ENCODE assay signal across 11 cellular contexts in genomic region chr17:8632087-8632486, GRCh38. TPM values are rescaled to one million over a fixed set of nuclear protein-coding genes. Genes with fewer than 3 reads are reported as not detected.
DNase-seq lines count a peak whose midpoint lies in the region; ATAC-seq and TF ChIP-seq lines count a peak whose summit lies in the region.
"Had no signal": no experiment of that assay in that cellular context is flagged by ENCODE, and none has a peak within 500 bp of the region (broad histone marks: within the 10 kb centered on the region; RNA-seq: fewer than 3 reads in every experiment).

No MANE protein-coding gene starts in this region.

- H3K27me3 ChIP-seq in HCT116 (ENCODE audit: insufficient read depth, low read length) (no peaks in the 10 kb centered on the region), mesenchymal stem cell (ENCODE audit: control insufficient read depth in 1 of 2, insufficient read depth in 1 of 2, low read length in 2 of 2) (peaks cover 0 to 7% of the 10 kb centered on the region in 2 experiments), lower lobe of right lung (ENCODE audit: low read depth) (peaks cover 15% of the 10 kb centered on the region)

- POLR2A ChIA-PET in HCT116 (lab: Charles Lee), result no interaction called here

- no TSS peak for BruUV-seq in HCT116 (replicated peaks; lab: Mats Ljungman, UMichigan)

- H3K9me3 Mint-ChIP-seq in brain, result peaks cover 0 to 6% (median 0%) of the 10 kb centered on the region in 5 experiments
- no peaks in the 10 kb centered on the region for H3K9me3 Mint-ChIP-seq in stimulated activated memory B cell treated with anti-CD40 and anti-IgM and Interleukin-4, amounts not matched to agents 10 μg/mL and 1 μg/mL and 100 μg/mL, for 72 hours

- no peak overlapping the region for H4K8ac ChIP-seq in mesenchymal stem cell (ENCODE audit: low read length)

- no peak for TF ChIP-seq RAD21 in HCT116 (IDR thresholded peaks at IDR 0.05; ENCODE audit: low read depth)

- ATAC-seq in HCT116 (no peak), lower lobe of right lung (no peak)
- no peak for ATAC-seq in stimulated activated memory B cell treated with anti-CD40 and anti-IgM and Interleukin-4, amounts not matched to agents 10 μg/mL and 1 μg/mL and 100 μg/mL, for 72 hours
- ATAC-seq in stimulated activated naive CD8-positive, alpha-beta T cell treated with anti-CD3 and anti-CD28 coated beads, Interleukin-15, Interleukin-2, amounts not matched to agents 100 U/mL and 50 U/mL, for 24 hours, result no peak

- H3K4me1 ChIP-seq in HCT116 (ENCODE audit: control insufficient read depth in 1 of 2, insufficient read depth in 2 of 2, low read length in 2 of 2), result peaks cover 11 to 15% of the 10 kb centered on the region in 2 experiments
- peaks cover 4% of the 10 kb centered on the region for H3K4me1 ChIP-seq in mesenchymal stem cell (ENCODE audit: control insufficient read depth, insufficient read depth, low read depth, low read length)
- peaks cover 20% of the 10 kb centered on the region for H3K4me1 ChIP-seq in lower lobe of right lung

- no peak overlapping the region for H4K91ac ChIP-seq in mesenchymal stem cell (ENCODE audit: low read length)

- H2AK5ac ChIP-seq in mesenchymal stem cell (ENCODE audit: low read length, severe bottlenecking), result no peak overlapping the region

- 36% methylated on average over 2 of the region's 3 CpGs for WGBS in mesenchymal stem cell

- H2AFZ ChIP-seq in HCT116 (ENCODE audit: low read depth, low read length, poor library complexity, severe bottlenecking) (peak overlapping the region; percentile 87), mesenchymal stem cell (ENCODE audit: low read depth, low read length) (no peak overlapping the region)

- intact Hi-C loops in HCT116 (cut with micrococcal nuclease), result loop anchor here (5.0 kb wide), 1 partner anchor 195 kb away; the partner anchor contains the start of gene NDEL1
- intact Hi-C loops in lower lobe of right lung (cut with DNase I), result no loop called here

- H4K20me1 ChIP-seq in HCT116 (ENCODE audit: insufficient read depth), result no peaks in the 10 kb centered on the region

- H2BK12ac ChIP-seq in mesenchymal stem cell (ENCODE audit: low read length in 2 of 2), result no peak overlapping the region

- peak overlapping the region; percentile 34 for H2BK120ac ChIP-seq in mesenchymal stem cell (ENCODE audit: low read depth, low read length)

- peak overlapping the region; percentile 93 for H3K9ac ChIP-seq in HCT116 (ENCODE audit: low read length)
- H3K9ac ChIP-seq in mesenchymal stem cell (ENCODE audit: low read length), result no peak overlapping the region

- TF ChIP-seq POLR2A in HCT116 (IDR thresholded peaks at IDR 0.05; ENCODE audit: borderline replicate concordance, extremely low read depth, insufficient read depth, insufficient read length), result no peak

- H2BK5ac ChIP-seq in mesenchymal stem cell (ENCODE audit: low read depth, low read length, poor library complexity, severe bottlenecking), result no peak overlapping the region

- H3K4ac ChIP-seq in mesenchymal stem cell (ENCODE audit: low read depth in 1 of 2, low read length in 2 of 2), result no peak overlapping the region

- H3K23ac ChIP-seq in mesenchymal stem cell (ENCODE audit: low read length in 2 of 2), result no peak overlapping the region

- H3K27ac ChIP-seq in 22Rv1, result peak overlapping the region; percentile 87
- H3K27ac ChIP-seq in HCT116 (ENCODE audit: low read depth, low read length), result peak overlapping the region; percentile 65; the same call in 1 of the 2 replicates
- H3K27ac ChIP-seq in mesenchymal stem cell (ENCODE audit: low read length, poor library complexity, severe bottlenecking), result no peak overlapping the region
- H3K27ac ChIP-seq in lower lobe of right lung, result no peak overlapping the region
- H3K27ac ChIP-seq: KMS-11 had no signal

- no peaks in the 10 kb centered on the region for H3K9me3 ChIP-seq in HCT116 (ENCODE audit: control insufficient read depth in 1 of 2, insufficient read depth in 1 of 2, low read depth in 1 of 2, low read length in 2 of 2)
- no peaks in the 10 kb centered on the region for H3K9me3 ChIP-seq in mesenchymal stem cell (ENCODE audit: control insufficient read depth, low read length)
- H3K9me3 ChIP-seq in lower lobe of right lung, result no peaks in the 10 kb centered on the region

- H3K36me3 ChIP-seq in HCT116 (ENCODE audit: control insufficient read depth in 1 of 2, insufficient read depth in 2 of 2, low read length in 2 of 2) (no peaks in the 10 kb centered on the region), mesenchymal stem cell (ENCODE audit: control insufficient read depth in 1 of 2, insufficient read depth in 2 of 2, low read depth in 1 of 2, low read length in 2 of 2) (peaks cover 0 to 2% of the 10 kb centered on the region in 2 experiments), lower lobe of right lung (no peaks in the 10 kb centered on the region)

- no peaks in the 10 kb centered on the region for H3K36me3 Mint-ChIP-seq in brain
- no peaks in the 10 kb centered on the region for H3K36me3 Mint-ChIP-seq in stimulated activated memory B cell treated with anti-CD40 and anti-IgM and Interleukin-4, amounts not matched to agents 10 μg/mL and 1 μg/mL and 100 μg/mL, for 72 hours

- DNase-seq in HCT116 (ENCODE audit: low read depth, low spot score) (no peak), mesenchymal stem cell (no peak), cerebellar cortex (ENCODE audit: low spot score) (no peak), lower lobe of right lung (no peak)
- DNase-seq in stimulated activated naive CD8-positive, alpha-beta T cell treated with anti-CD3 and anti-CD28 coated beads, Interleukin-15, Interleukin-2, amounts not matched to agents 100 U/mL and 50 U/mL, for 24 hours, result no peak
- DNase-seq: erythroblast, SIG-M5 had no signal

- H3K9me2 ChIP-seq in HCT116 (ENCODE audit: insufficient read depth), result no peaks in the 10 kb centered on the region

- RAD21 ChIA-PET in HCT116 (lab: Charles Lee; ENCODE audit: low non-redundant PET in 1 of 2, low total read pairs in 2 of 2, uncharacterized antibody in 2 of 2, unreplicated experiment in 2 of 2), result no interaction called here

- H3K4me3 ChIP-seq in HCT116 (replicated peaks in 1 of 2; ENCODE audit: low read depth in 1 of 2, low read length in 2 of 2) (peak overlapping the region; percentile 95 to 96), mesenchymal stem cell (ENCODE audit: insufficient read depth in 1 of 2, low read depth in 1 of 2, low read length in 2 of 2) (no peak overlapping the region), lower lobe of right lung (no peak overlapping the region)

- H3K27ac Mint-ChIP-seq in brain, result peak overlapping the region in 1 of 5 experiments; percentile 69
- H3K27ac Mint-ChIP-seq in stimulated activated memory B cell treated with anti-CD40 and anti-IgM and Interleukin-4, amounts not matched to agents 10 μg/mL and 1 μg/mL and 100 μg/mL, for 72 hours, result no peak overlapping the region

- no peaks in the 10 kb centered on the region for H3K79me1 ChIP-seq in mesenchymal stem cell (replicated peaks; ENCODE audit: low read length, poor library complexity, severe bottlenecking)

- H3K14ac ChIP-seq in mesenchymal stem cell (ENCODE audit: low read length in 2 of 2), result no peak overlapping the region

- H3K18ac ChIP-seq in mesenchymal stem cell (ENCODE audit: low read depth in 1 of 2, low read length in 2 of 2), result no peak overlapping the region

- CTCF ChIA-PET in HCT116 (lab: Charles Lee), result no interaction called here

- TF ChIP-seq CTCF in 22Rv1 (IDR thresholded peaks at IDR 0.05) (no peak), HCT116 (IDR thresholded peaks at IDR 0.05 in 2 of 3, conservative IDR thresholded peaks at IDR 0.05 in 1 of 3; ENCODE audit: borderline replicate concordance in 1 of 3, insufficient read depth in 1 of 3, low read depth in 2 of 3, low read length in 2 of 3) (no peak), brain (conservative IDR thresholded peaks at IDR 0.05) (no peak), lower lobe of right lung (IDR thresholded peaks at IDR 0.05) (no peak)

- H2BK15ac ChIP-seq in mesenchymal stem cell (ENCODE audit: low read depth, poor library complexity, severe bottlenecking), result no peak overlapping the region

- H3K27me3 Mint-ChIP-seq in brain, result peaks cover 43% of the 10 kb centered on the region
- peaks cover 89% of the 10 kb centered on the region for H3K27me3 Mint-ChIP-seq in stimulated activated memory B cell treated with anti-CD40 and anti-IgM and Interleukin-4, amounts not matched to agents 10 μg/mL and 1 μg/mL and 100 μg/mL, for 72 hours

- peak overlapping the region; percentile 35 to 86 (median 73) for H3K4me3 Mint-ChIP-seq in brain
- H3K4me3 Mint-ChIP-seq in stimulated activated memory B cell treated with anti-CD40 and anti-IgM and Interleukin-4, amounts not matched to agents 10 μg/mL and 1 μg/mL and 100 μg/mL, for 72 hours, result no peak overlapping the region

- H3K4me1 Mint-ChIP-seq in brain, result peaks cover 27% of the 10 kb centered on the region
- peaks cover 19% of the 10 kb centered on the region for H3K4me1 Mint-ChIP-seq in stimulated activated memory B cell treated with anti-CD40 and anti-IgM and Interleukin-4, amounts not matched to agents 10 μg/mL and 1 μg/mL and 100 μg/mL, for 72 hours

- H3K4me2 ChIP-seq in HCT116 (ENCODE audit: low read length) (peak overlapping the region; percentile 90), mesenchymal stem cell (ENCODE audit: low read length, poor library complexity, severe bottlenecking) (no peak overlapping the region)

- H3K79me2 ChIP-seq in HCT116 (ENCODE audit: insufficient read depth, low read length), result peaks cover 29% of the 10 kb centered on the region

TF ChIP-seq in HCT116, 20 proteins besides CTCF, POLR2A, EP300 and RAD21:
- TF ChIP-seq EGR1 (IDR thresholded peaks at IDR 0.05; ENCODE audit: low read depth), result no peak

RNA-seq across cellular contexts. Expression of gene MYH10, which starts 1.6 kb away (rescaled TPM):
- 39.2 TPM for total RNA-seq in HCT116 (2021; ENCODE audit: unreplicated experiment)
- polyA plus RNA-seq in HCT116 (2012), result 24.5 and 25.3 TPM in 2 replicates
- polyA plus RNA-seq in brain (ENCODE audit: insufficient read depth, low read depth, low replicate concordance), result 41.5 TPM
- 33.3 TPM for polyA plus RNA-seq in mesenchymal stem cell (2013, experiment 1 of 2)
- 30.4 TPM for polyA plus RNA-seq in mesenchymal stem cell (2013, experiment 2 of 2)
- total RNA-seq in lower lobe of right lung, result 83.3 TPM

Comparison
In these comparisons a context has a peak if more than half of its experiments do, and no peak if none do; other contexts are left out.
1. H3K27ac ChIP-seq: peak in 22Rv1 (single experiment) and HCT116 (single experiment); none in mesenchymal stem cell (single experiment) and lower lobe of right lung (single experiment).
2. H3K4me3 ChIP-seq: peak in HCT116 (2 of 2); none in mesenchymal stem cell (0 of 2) and lower lobe of right lung (single experiment).